Comparison of ENCODE assay signal across 1 cellular context in genomic region chr9:90032296-90033029, GRCh38.
TF ChIP-seq lines count a peak whose summit lies in the region.

No MANE protein-coding gene starts in this region.

TF ChIP-seq in H1, 55 proteins besides CTCF, POLR2A, EP300 and RAD21 (continued from another document):
- no peak for TF ChIP-seq TEAD4 (IDR thresholded peaks at IDR 0.05; ENCODE audit: low read depth, low read length)
- no peak for TF ChIP-seq SP4 (IDR thresholded peaks at IDR 0.05; ENCODE audit: low read length)
- no peak for TF ChIP-seq USF2 (IDR thresholded peaks at IDR 0.05; ENCODE audit: low read length)
- no peak for TF ChIP-seq BACH1 (IDR thresholded peaks at IDR 0.05; ENCODE audit: low read length)
- no peak for TF ChIP-seq TAF1 (IDR thresholded peaks at IDR 0.05; ENCODE audit: low read depth, low read length)
- TF ChIP-seq YY1 (IDR thresholded peaks at IDR 0.05; ENCODE audit: low read depth, low read length) = no peak
- no peak for TF ChIP-seq JUND (IDR thresholded peaks at IDR 0.05; ENCODE audit: low read length)
